8 cellular contexts compared by ENCODE assay signal in genomic region chr19:40614595-40615411, GRCh38. TPM values are rescaled to one million over a fixed set of nuclear protein-coding genes. Genes with fewer than 3 reads are reported as not detected.
DNase-seq lines count a peak whose midpoint lies in the region; TF ChIP-seq lines count a peak whose summit lies in the region.

No MANE protein-coding gene starts in this region.

- H3K36me3 Mint-ChIP-seq in T-helper 1 cell treated with Interleukin-12 subunit alpha and Interleukin-12 subunit beta and Interleukin-4 antibody, amounts not matched to agents 30 μg/mL and 1 μg/mL, for 36 hours (ENCODE audit: low read depth), result peaks cover 9% of the 10 kb centered on the region

- H3K27ac Mint-ChIP-seq in T-helper 1 cell treated with Interleukin-12 subunit alpha and Interleukin-12 subunit beta and Interleukin-4 antibody, amounts not matched to agents 30 μg/mL and 1 μg/mL, for 36 hours, result peak overlapping the region; percentile 99

- H3K9me3 ChIP-seq in A673 (ENCODE audit: low read depth, low read length, poor library complexity, severe bottlenecking) (no peaks in the 10 kb centered on the region), spleen (no peaks in the 10 kb centered on the region)

- WGBS in spleen, 5 donors, result 6 to 27% (median 8%) methylated on average over 29 of the region's 29 CpGs

- H3K4me1 ChIP-seq in A673 (ENCODE audit: insufficient read depth, low read length, poor library complexity, severe bottlenecking) (peaks cover 25% of the 10 kb centered on the region), spleen (peaks cover 13 to 58% (median 35%) of the 10 kb centered on the region in 6 donors)

- no TSS peak for BruUV-seq in A673 (replicated peaks; lab: Mats Ljungman, UMichigan)

- CTCF ChIA-PET in A673 (lab: Charles Lee), result interaction anchor here (0.6 to 3.1 kb wide), 8 partner anchors 9 to 568 kb away, joined by 3 to 15 read pairs (median 4); partner anchors contain the start of gene LTBP4

- H3K27me3 ChIP-seq in A673 (replicated peaks; ENCODE audit: insufficient read depth, low read depth, low read length, poor library complexity) (no peaks in the 10 kb centered on the region), spleen (replicated peaks in 1 of 7) (peaks cover 0 to 32% (median 8%) of the 10 kb centered on the region in 7 donors)

- H3K4me3 Mint-ChIP-seq in T-helper 1 cell treated with Interleukin-12 subunit alpha and Interleukin-12 subunit beta and Interleukin-4 antibody, amounts not matched to agents 30 μg/mL and 1 μg/mL, for 36 hours, result peak overlapping the region; percentile 99

- H3K9me3 Mint-ChIP-seq in T-helper 1 cell treated with Interleukin-12 subunit alpha and Interleukin-12 subunit beta and Interleukin-4 antibody, amounts not matched to agents 30 μg/mL and 1 μg/mL, for 36 hours, result no peaks in the 10 kb centered on the region

- peak overlapping the region; percentile 80 for H3K4me3 ChIP-seq in A673 (ENCODE audit: low read depth, low read length, poor library complexity, severe bottlenecking)
- H3K4me3 ChIP-seq in spleen, result peak overlapping the region; percentile 37 to 82 (median 52)

- peak overlapping the region; percentile 94 for H3K27ac ChIP-seq in A673 (ENCODE audit: low read depth, low read length, poor library complexity, severe bottlenecking)
- H3K27ac ChIP-seq in spleen, result peak overlapping the region in 7 of 8 donors; percentile 38 to 93 (median 78)

- H3K36me3 ChIP-seq in A673 (ENCODE audit: insufficient read depth, low read length, poor library complexity, severe bottlenecking) (peaks cover 37% of the 10 kb centered on the region), spleen (peaks cover 0 to 14% (median 6%) of the 10 kb centered on the region in 6 donors)

- no peaks in the 10 kb centered on the region for H3K27me3 Mint-ChIP-seq in T-helper 1 cell treated with Interleukin-12 subunit alpha and Interleukin-12 subunit beta and Interleukin-4 antibody, amounts not matched to agents 30 μg/mL and 1 μg/mL, for 36 hours (ENCODE audit: low read depth)

- TF ChIP-seq POLR2A in spleen (IDR thresholded peaks at IDR 0.05), result no peak

- TF ChIP-seq CTCF in A673 (conservative IDR thresholded peaks at IDR 0.05; ENCODE audit: low read depth, low read length) (no peak), spleen (IDR thresholded peaks at IDR 0.05 in 8 of 11, conservative IDR thresholded peaks at IDR 0.05 in 3 of 11) (no peak)

- POLR2A ChIA-PET in A673 (lab: Charles Lee; ENCODE audit: low non-redundant PET), result no interaction called here

- intact Hi-C loops in A673 (cut with micrococcal nuclease; ENCODE audit: unreplicated experiment) (loop anchor here (1.0 kb wide), 1 partner anchor 11 kb away; no protein-coding TSS in a partner anchor), spleen (cut with DNase I; ENCODE audit: low total_unique reads) (no loop called here)

- peak; percentile 97 for DNase-seq in A673 (ENCODE audit: low spot score)
- DNase-seq in HT-29 (ENCODE audit: low spot score), result peak; percentile 51
- DNase-seq in amniotic stem cell (lab: John Stamatoyannopoulos, UW), result peak; percentile 96
- DNase-seq in iPS DF 4.7 (ENCODE audit: extremely low read depth, low spot score), result peak; percentile 53
- peak; percentile 85 for DNase-seq in spleen
- no peak for DNase-seq in hippocampal formation (lab: John Stamatoyannopoulos, UW)
- DNase-seq in NCI-H524 treated with DMSO at 0.1 percent for 48 hours (lab: John Stamatoyannopoulos, UW), result no peak

- peaks cover 36% of the 10 kb centered on the region for H3K4me1 Mint-ChIP-seq in T-helper 1 cell treated with Interleukin-12 subunit alpha and Interleukin-12 subunit beta and Interleukin-4 antibody, amounts not matched to agents 30 μg/mL and 1 μg/mL, for 36 hours (ENCODE audit: low read depth)

RNA-seq across cellular contexts. Expression of gene LTBP4, which starts 13.6 kb away (rescaled TPM):
- 139 and 178 TPM in 2 replicates for total RNA-seq in A673 (2021)
- total RNA-seq in HT-29 (2014; rRNA removed; shearing (Covaris generic)), result 42.1 and 56.7 TPM in 2 replicates
- total RNA-seq in spleen, result 100 to 1,000 TPM in 6 of 7 donors, 10 to 100 TPM in 1; 66.0 to 197 (median 186) TPM
- polyA plus RNA-seq in spleen, result 100 to 1,000 TPM in 1 of 3 donors, 10 to 100 TPM in 2; 26.5 to 107 (median 34.3) TPM

RNA-seq across cellular contexts. Expression of gene SHKBP1, which starts 38.1 kb away (rescaled TPM):
- 85.5 and 110 TPM in 2 replicates for total RNA-seq in A673 (2021)
- 128 and 142 TPM in 2 replicates for total RNA-seq in HT-29 (2014; rRNA removed; shearing (Covaris generic))
- total RNA-seq in spleen, result 100 to 1,000 TPM; 127 to 282 (median 151) TPM
- 100 to 1,000 TPM; 102 to 164 (median 152) TPM for polyA plus RNA-seq in spleen

Comparison
In these comparisons a context has a peak if more than half of its experiments do, and no peak if none do; other contexts are left out.
1. DNase-seq: peak in A673 (single experiment), HT-29 (single experiment), amniotic stem cell (single experiment), iPS DF 4.7 (single experiment) and spleen (single experiment); none in hippocampal formation (0 of 2) and NCI-H524 treated with DMSO at 0.1 percent for 48 hours (single experiment).